Comparison of ENCODE assay signal across 10 cellular contexts in genomic region chr17:79713391-79713790, GRCh38. TPM values are rescaled to one million over a fixed set of nuclear protein-coding genes. Genes with fewer than 3 reads are reported as not detected.
"Had no signal": no experiment of that assay in that cellular context is flagged by ENCODE, and none has a peak within 500 bp of the region (broad histone marks: within the 10 kb centered on the region; RNA-seq: fewer than 3 reads in every experiment).

No MANE protein-coding gene starts in this region.

- H2AFZ ChIP-seq: GM23248 had no signal

- H3K27ac ChIP-seq: GM23248, HL-60 had no signal

- DNase-seq: GM23248, GOT3, H9, HCEC 1CT, IMR-90, KG1 had no signal

- H3K9ac ChIP-seq: GM23248 had no signal

- FAIRE-seq: H54, K562 had no signal

- ATAC-seq: K562 had no signal

- H3K4me3 ChIP-seq: GM23248, K562 had no signal

RNA-seq across cellular contexts. Expression of gene ENPP7, which starts 17.4 kb away (rescaled TPM):
- total RNA-seq: GM23248, H9, HT1080, IMR-90, K562 had no signal
- polyA plus RNA-seq: GM23248, IMR-90, K562 had no signal
